Comparison of ENCODE assay signal across 22 cellular contexts in genomic region chr21:30336596-30336995, GRCh38. TPM values are rescaled to one million over a fixed set of nuclear protein-coding genes. Genes with fewer than 3 reads are reported as not detected.
"Had no signal": no experiment of that assay in that cellular context is flagged by ENCODE, and none has a peak within 500 bp of the region (broad histone marks: within the 10 kb centered on the region; RNA-seq: fewer than 3 reads in every experiment).

No MANE protein-coding gene starts in this region.

- H3K36me3 Mint-ChIP-seq: natural killer cell had no signal

- H3K36me3 ChIP-seq: right atrium auricular region had no signal

- ATAC-seq: activated CD4-positive, CD25-positive, alpha-beta regulatory T cell treated with anti-CD3 and anti-CD28 coated beads, Interleukin-2, amount 50 U/mL, for 24 hours; activated naive CD8-positive, alpha-beta T cell treated with anti-CD3 and anti-CD28 coated beads, Interleukin-2, amount 50 U/mL, for 24 hours; activated T-helper 17 cell treated with anti-CD3 and anti-CD28 coated beads, Interleukin-2, amount 50 U/mL, for 72 hours; body of pancreas; effector memory CD8-positive, alpha-beta T cell; left ventricle myocardium superior; natural killer cell had no signal

- H3K4me3 ChIP-seq: body of pancreas, right atrium auricular region, skin epidermis had no signal

- H3K4me1 Mint-ChIP-seq: activated naive CD8-positive, alpha-beta T cell treated with anti-CD3 and anti-CD28 coated beads, Interleukin-2, amount 50 U/mL, for 24 hours; activated T-helper 17 cell treated with anti-CD3 and anti-CD28 coated beads, Interleukin-2, amount 50 U/mL, for 72 hours; natural killer cell had no signal

- H3K4me3 Mint-ChIP-seq: activated naive CD4-positive, alpha-beta T cell treated with anti-CD3 and anti-CD28 coated beads for 36 hours; activated naive CD8-positive, alpha-beta T cell treated with anti-CD3 and anti-CD28 coated beads, Interleukin-2, amount 50 U/mL, for 24 hours; activated T-helper 17 cell treated with anti-CD3 and anti-CD28 coated beads, Interleukin-2, amount 50 U/mL, for 72 hours; effector memory CD8-positive, alpha-beta T cell; natural killer cell had no signal

- H3K27ac Mint-ChIP-seq: activated naive CD4-positive, alpha-beta T cell treated with anti-CD3 and anti-CD28 coated beads for 36 hours; activated naive CD8-positive, alpha-beta T cell treated with anti-CD3 and anti-CD28 coated beads, Interleukin-2, amount 50 U/mL, for 24 hours; activated T-helper 17 cell treated with anti-CD3 and anti-CD28 coated beads, Interleukin-2, amount 50 U/mL, for 72 hours; effector memory CD8-positive, alpha-beta T cell; natural killer cell; progenitor cell of endocrine pancreas had no signal

- DNase-seq: activated CD4-positive, alpha-beta T cell treated with anti-CD3 and anti-CD28 coated beads, Interleukin-2, amount 50 U/mL, for 1 hour; activated CD8-positive, alpha-beta memory T cell treated with anti-CD3 and anti-CD28 coated beads for 24 hours; activated naive CD4-positive, alpha-beta T cell treated with anti-CD3 and anti-CD28 coated beads for 36 hours; activated naive CD8-positive, alpha-beta T cell treated with anti-CD3 and anti-CD28 coated beads, Interleukin-2, amount 50 U/mL, for 24 hours; body of pancreas; cerebellar nuclear complex; dermis blood vessel endothelial cell; effector memory CD8-positive, alpha-beta T cell; hypothalamus; left ventricle myocardium superior; mesendoderm; natural killer cell; nucleus accumbens had no signal

- H3K9me3 ChIP-seq: body of pancreas, right atrium auricular region had no signal

- H3K9me3 Mint-ChIP-seq: activated naive CD4-positive, alpha-beta T cell treated with anti-CD3 and anti-CD28 coated beads for 36 hours; activated naive CD8-positive, alpha-beta T cell treated with anti-CD3 and anti-CD28 coated beads, Interleukin-2, amount 50 U/mL, for 24 hours; activated T-helper 17 cell treated with anti-CD3 and anti-CD28 coated beads, Interleukin-2, amount 50 U/mL, for 72 hours had no signal

- H3K4me1 ChIP-seq: body of pancreas, right atrium auricular region had no signal

- H3K27me3 ChIP-seq: body of pancreas, right atrium auricular region had no signal

- H3K27ac ChIP-seq: body of pancreas, right atrium auricular region had no signal

- H3K27me3 Mint-ChIP-seq: activated naive CD8-positive, alpha-beta T cell treated with anti-CD3 and anti-CD28 coated beads, Interleukin-2, amount 50 U/mL, for 24 hours; activated T-helper 17 cell treated with anti-CD3 and anti-CD28 coated beads, Interleukin-2, amount 50 U/mL, for 72 hours; effector memory CD8-positive, alpha-beta T cell; progenitor cell of endocrine pancreas had no signal

RNA-seq across cellular contexts. Expression of gene KRTAP27-1, which starts 0.9 kb away (rescaled TPM):
- total RNA-seq: activated naive CD4-positive, alpha-beta T cell treated with anti-CD3 and anti-CD28 coated beads for 36 hours; activated T-helper 17 cell treated with anti-CD3 and anti-CD28 coated beads, Interleukin-2, amount 50 U/mL, for 72 hours; body of pancreas; dermis blood vessel endothelial cell; epithelial cell of proximal tubule; kidney epithelial cell; left ventricle myocardium superior; natural killer cell; progenitor cell of endocrine pancreas; right atrium auricular region; ureter had no signal

RNA-seq across cellular contexts. Expression of gene KRTAP23-1, which starts 11.8 kb away (rescaled TPM):
- total RNA-seq: activated naive CD4-positive, alpha-beta T cell treated with anti-CD3 and anti-CD28 coated beads for 36 hours; activated T-helper 17 cell treated with anti-CD3 and anti-CD28 coated beads, Interleukin-2, amount 50 U/mL, for 72 hours; body of pancreas; dermis blood vessel endothelial cell; epithelial cell of proximal tubule; kidney epithelial cell; left ventricle myocardium superior; natural killer cell; progenitor cell of endocrine pancreas; right atrium auricular region; ureter had no signal
- polyA plus RNA-seq: thymus had no signal

RNA-seq across cellular contexts. Expression of gene KRTAP26-1, which starts 16.5 kb away (rescaled TPM):
- total RNA-seq: activated naive CD4-positive, alpha-beta T cell treated with anti-CD3 and anti-CD28 coated beads for 36 hours; activated T-helper 17 cell treated with anti-CD3 and anti-CD28 coated beads, Interleukin-2, amount 50 U/mL, for 72 hours; body of pancreas; dermis blood vessel endothelial cell; epithelial cell of proximal tubule; kidney epithelial cell; left ventricle myocardium superior; natural killer cell; progenitor cell of endocrine pancreas; right atrium auricular region; ureter had no signal

RNA-seq across cellular contexts. Expression of gene KRTAP13-2, which starts 35.5 kb away (rescaled TPM):
- total RNA-seq: activated naive CD4-positive, alpha-beta T cell treated with anti-CD3 and anti-CD28 coated beads for 36 hours; activated T-helper 17 cell treated with anti-CD3 and anti-CD28 coated beads, Interleukin-2, amount 50 U/mL, for 72 hours; body of pancreas; dermis blood vessel endothelial cell; epithelial cell of proximal tubule; kidney epithelial cell; left ventricle myocardium superior; natural killer cell; progenitor cell of endocrine pancreas; right atrium auricular region; ureter had no signal

RNA-seq across cellular contexts. Expression of gene KRTAP25-1, which starts 47.3 kb away (rescaled TPM):
- total RNA-seq: activated naive CD4-positive, alpha-beta T cell treated with anti-CD3 and anti-CD28 coated beads for 36 hours; activated T-helper 17 cell treated with anti-CD3 and anti-CD28 coated beads, Interleukin-2, amount 50 U/mL, for 72 hours; body of pancreas; dermis blood vessel endothelial cell; epithelial cell of proximal tubule; kidney epithelial cell; left ventricle myocardium superior; natural killer cell; progenitor cell of endocrine pancreas; right atrium auricular region; ureter had no signal
- polyA plus RNA-seq: thymus had no signal
